In the genomic region with DNA sequence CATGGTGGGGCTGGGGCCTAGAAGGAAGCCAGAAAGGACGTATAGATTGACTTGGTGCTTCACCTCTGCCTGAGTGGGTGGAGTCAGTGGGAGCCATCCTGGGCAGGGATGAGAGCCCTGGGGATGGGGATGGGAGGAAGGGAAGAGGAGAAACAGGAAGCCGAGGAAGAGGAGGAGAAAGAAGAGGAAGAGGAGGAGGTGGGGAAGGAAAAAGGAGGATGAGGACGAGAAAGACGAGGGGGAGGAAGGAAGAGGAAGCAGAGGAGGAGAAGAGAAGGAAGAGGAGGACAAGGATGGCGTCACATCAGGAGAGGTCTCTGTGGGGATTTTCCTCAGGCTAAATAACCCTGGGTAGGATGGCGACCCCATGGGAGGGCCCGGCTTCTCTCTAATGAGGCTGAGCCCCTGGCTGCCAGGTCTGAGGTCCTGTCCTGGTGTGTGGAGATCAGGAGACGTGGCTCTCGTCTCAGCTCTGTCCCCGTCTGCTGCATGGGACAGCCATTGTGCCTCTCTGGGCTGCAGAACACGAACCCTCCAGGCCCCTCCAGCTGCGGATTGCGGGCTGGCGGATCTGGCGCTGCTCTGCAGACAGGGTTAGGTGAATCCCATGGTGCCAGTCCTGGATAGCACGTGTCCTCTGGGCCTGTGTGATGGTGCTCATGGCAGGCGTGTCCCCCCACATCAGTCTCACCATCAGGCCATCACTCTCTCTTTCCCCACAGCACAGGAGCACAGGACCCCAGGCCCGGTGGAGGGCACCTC, we compare ENCODE assay signal across 17 cellular contexts. TPM values are rescaled to one million over a fixed set of nuclear protein-coding genes. Genes with fewer than 3 reads are reported as not detected.
DNase-seq lines count a peak whose midpoint lies in the region; ATAC-seq and TF ChIP-seq lines count a peak whose summit lies in the region.
"Had no signal": no experiment of that assay in that cellular context is flagged by ENCODE, and none has a peak within 500 bp of the region (broad histone marks: within the 10 kb centered on the region; RNA-seq: fewer than 3 reads in every experiment).

No MANE protein-coding gene starts in this region.

- H3K27me3 Mint-ChIP-seq in activated CD4-positive, alpha-beta memory T cell treated with anti-CD3 and anti-CD28 coated beads for 36 hours, result no peaks in the 10 kb centered on the region
- no peaks in the 10 kb centered on the region for H3K27me3 Mint-ChIP-seq in activated CD4-positive, alpha-beta memory T cell treated with anti-CD3 and anti-CD28 coated beads, Interleukin-2, amount 10 ng/mL, durations not matched to agents 7 days and 5 days
- no peaks in the 10 kb centered on the region for H3K27me3 Mint-ChIP-seq in CD14-positive monocyte (ENCODE audit: low read depth in 3 of 3)
- no peaks in the 10 kb centered on the region for H3K27me3 Mint-ChIP-seq in central memory CD8-positive, alpha-beta T cell

- H3K4me3 ChIP-seq in trophoblast cell (ENCODE audit: low read depth, low read length), result no peak overlapping the region
- H3K4me3 ChIP-seq in A673 (ENCODE audit: low read depth, low read length, poor library complexity, severe bottlenecking), result no peak overlapping the region
- no peak overlapping the region for H3K4me3 ChIP-seq in adrenal gland

- H3K36me3 ChIP-seq in trophoblast cell (ENCODE audit: control insufficient read depth in 1 of 2, insufficient read depth in 2 of 2, low read length in 2 of 2) (peaks cover 4 to 6% of the 10 kb centered on the region in 2 experiments), A673 (ENCODE audit: insufficient read depth, low read length, poor library complexity, severe bottlenecking) (no peaks in the 10 kb centered on the region), adrenal gland (replicated peaks in 1 of 2) (no peaks in the 10 kb centered on the region)

- peaks cover 22% of the 10 kb centered on the region for H3K36me3 Mint-ChIP-seq in activated CD4-positive, alpha-beta memory T cell treated with anti-CD3 and anti-CD28 coated beads for 36 hours
- H3K36me3 Mint-ChIP-seq in activated CD4-positive, alpha-beta memory T cell treated with anti-CD3 and anti-CD28 coated beads, Interleukin-2, amount 10 ng/mL, durations not matched to agents 7 days and 5 days (ENCODE audit: low read depth), result peaks cover 3% of the 10 kb centered on the region
- peaks cover 74 to 96% of the 10 kb centered on the region in 2 donors for H3K36me3 Mint-ChIP-seq in CD14-positive monocyte
- peaks cover 6% of the 10 kb centered on the region for H3K36me3 Mint-ChIP-seq in central memory CD8-positive, alpha-beta T cell (ENCODE audit: insufficient read depth)

- no peak overlapping the region for H3K4me2 ChIP-seq in trophoblast cell (ENCODE audit: low read length)
- H3K4me2 ChIP-seq: KMS-11 had no signal

- no peak overlapping the region for H3K9ac ChIP-seq in trophoblast cell (ENCODE audit: low read length)
- H3K9ac ChIP-seq: KMS-11 had no signal

- H2BK12ac ChIP-seq in trophoblast cell (ENCODE audit: low read length), result no peak overlapping the region

- no peak overlapping the region for H4K12ac ChIP-seq in trophoblast cell (ENCODE audit: low read depth, low read length)

- H2BK120ac ChIP-seq in trophoblast cell (ENCODE audit: insufficient read depth, low read length, poor library complexity), result no peak overlapping the region

- no TSS peak for BruUV-seq in A673 (replicated peaks; lab: Mats Ljungman, UMichigan)

- no peak for ATAC-seq in central memory CD8-positive, alpha-beta T cell (replicated peaks; ENCODE audit: extremely low read depth, poor library complexity, severe bottlenecking)
- ATAC-seq: HCT116 had no signal

- no peak overlapping the region for H2AFZ ChIP-seq in trophoblast cell (ENCODE audit: insufficient read depth, low read length, poor library complexity)

- H4K8ac ChIP-seq in trophoblast cell (ENCODE audit: low read depth, low read length), result no peak overlapping the region

- H3K27me3 ChIP-seq in trophoblast cell (ENCODE audit: insufficient read depth, low read length), result no peaks in the 10 kb centered on the region
- H3K27me3 ChIP-seq in A673 (replicated peaks; ENCODE audit: insufficient read depth, low read depth, low read length, poor library complexity), result no peaks in the 10 kb centered on the region
- no peaks in the 10 kb centered on the region for H3K27me3 ChIP-seq in adrenal gland

- H3K27ac ChIP-seq in trophoblast cell (ENCODE audit: low read depth, low read length) (no peak overlapping the region), A673 (ENCODE audit: low read depth, low read length, poor library complexity, severe bottlenecking) (no peak overlapping the region), adrenal gland (no peak overlapping the region)
- H3K27ac ChIP-seq: KMS-11 had no signal

- POLR2A ChIA-PET in activated CD4-positive, alpha-beta memory T cell treated with anti-CD3 and anti-CD28 coated beads for 36 hours (lab: Charles Lee), result no interaction called here
- POLR2A ChIA-PET in activated CD4-positive, alpha-beta memory T cell treated with anti-CD3 and anti-CD28 coated beads, Interleukin-2, amount 10 ng/mL, durations not matched to agents 7 days and 5 days (lab: Charles Lee), result no interaction called here
- POLR2A ChIA-PET in A673 (lab: Charles Lee; ENCODE audit: low non-redundant PET), result no interaction called here

- H3K4ac ChIP-seq in trophoblast cell (ENCODE audit: low read depth, low read length), result no peak overlapping the region

- CTCF ChIA-PET in activated CD4-positive, alpha-beta memory T cell treated with anti-CD3 and anti-CD28 coated beads for 36 hours (lab: Charles Lee), result no interaction called here
- CTCF ChIA-PET in activated CD4-positive, alpha-beta memory T cell treated with anti-CD3 and anti-CD28 coated beads, Interleukin-2, amount 10 ng/mL, durations not matched to agents 7 days and 5 days (lab: Charles Lee), result no interaction called here
- CTCF ChIA-PET in A673 (lab: Charles Lee), result no interaction called here

- no peak for TF ChIP-seq CTCF in CD14-positive monocyte (IDR thresholded peaks at IDR 0.05)
- no peak for TF ChIP-seq CTCF in A673 (conservative IDR thresholded peaks at IDR 0.05; ENCODE audit: low read depth, low read length)
- TF ChIP-seq CTCF in adrenal gland (IDR thresholded peaks at IDR 0.05), result no peak

- no peaks in the 10 kb centered on the region for H3K9me3 Mint-ChIP-seq in activated CD4-positive, alpha-beta memory T cell treated with anti-CD3 and anti-CD28 coated beads for 36 hours
- H3K9me3 Mint-ChIP-seq in activated CD4-positive, alpha-beta memory T cell treated with anti-CD3 and anti-CD28 coated beads, Interleukin-2, amount 10 ng/mL, durations not matched to agents 7 days and 5 days, result no peaks in the 10 kb centered on the region
- H3K9me3 Mint-ChIP-seq in CD14-positive monocyte, result peaks cover 0 to 6% (median 1%) of the 10 kb centered on the region in 7 donors
- H3K9me3 Mint-ChIP-seq in central memory CD8-positive, alpha-beta T cell, result no peaks in the 10 kb centered on the region

- no peak for TF ChIP-seq POLR2A in adrenal gland (IDR thresholded peaks at IDR 0.05)

- peak overlapping the region; percentile 5 for H2AK5ac ChIP-seq in trophoblast cell (ENCODE audit: low read length)

- H3K4me3 Mint-ChIP-seq in activated CD4-positive, alpha-beta memory T cell treated with anti-CD3 and anti-CD28 coated beads for 36 hours, result no peak overlapping the region
- no peak overlapping the region for H3K4me3 Mint-ChIP-seq in activated CD4-positive, alpha-beta memory T cell treated with anti-CD3 and anti-CD28 coated beads, Interleukin-2, amount 10 ng/mL, durations not matched to agents 7 days and 5 days
- no peak overlapping the region for H3K4me3 Mint-ChIP-seq in CD14-positive monocyte
- no peak overlapping the region for H3K4me3 Mint-ChIP-seq in central memory CD8-positive, alpha-beta T cell

- intact Hi-C loops in activated CD4-positive, alpha-beta memory T cell treated with anti-CD3 and anti-CD28 coated beads for 36 hours (cut with micrococcal nuclease), result no loop called here
- intact Hi-C loops in CD14-positive monocyte (cut with micrococcal nuclease) (no loop called here), A673 (cut with micrococcal nuclease; ENCODE audit: unreplicated experiment) (no loop called here), adrenal gland (cut with DNase I) (no loop called here)

- no peaks in the 10 kb centered on the region for H3K79me2 ChIP-seq in trophoblast cell (ENCODE audit: control insufficient read depth, insufficient read depth, low read length, poor library complexity)

- no peak overlapping the region for H3K23ac ChIP-seq in trophoblast cell (ENCODE audit: low read length)

- H3K9me3 ChIP-seq in trophoblast cell (ENCODE audit: insufficient read depth, low read depth, low read length) (peaks cover 2% of the 10 kb centered on the region), A673 (ENCODE audit: low read depth, low read length, poor library complexity, severe bottlenecking) (no peaks in the 10 kb centered on the region), adrenal gland (replicated peaks in 1 of 3) (no peaks in the 10 kb centered on the region)

- H3K4me1 Mint-ChIP-seq in activated CD4-positive, alpha-beta memory T cell treated with anti-CD3 and anti-CD28 coated beads for 36 hours (ENCODE audit: low read depth), result peaks cover 2% of the 10 kb centered on the region
- H3K4me1 Mint-ChIP-seq in activated CD4-positive, alpha-beta memory T cell treated with anti-CD3 and anti-CD28 coated beads, Interleukin-2, amount 10 ng/mL, durations not matched to agents 7 days and 5 days, result no peaks in the 10 kb centered on the region
- H3K4me1 Mint-ChIP-seq in CD14-positive monocyte, result peaks cover 1% of the 10 kb centered on the region
- H3K4me1 Mint-ChIP-seq in central memory CD8-positive, alpha-beta T cell, result no peaks in the 10 kb centered on the region

- H3K79me1 ChIP-seq in trophoblast cell (ENCODE audit: low read length), result peaks cover 23% of the 10 kb centered on the region

- H3K14ac ChIP-seq in trophoblast cell (ENCODE audit: low read length), result no peak overlapping the region

- 100% methylated on average over 2 of the region's 18 CpGs for WGBS in trophoblast cell (ENCODE audit: extremely low coverage, insufficient coverage, insufficient read length)
- 84 to 96% (median 91%) methylated on average over 12 to 18 of the region's 18 CpGs for WGBS in adrenal gland, 4 donors

- H3K18ac ChIP-seq in trophoblast cell (ENCODE audit: low read length), result no peak overlapping the region

- H2BK5ac ChIP-seq in trophoblast cell (ENCODE audit: low read depth, low read length, poor library complexity), result no peak overlapping the region

- H4K91ac ChIP-seq in trophoblast cell (ENCODE audit: low read depth, low read length), result peak overlapping the region; percentile 7

- H3K27ac Mint-ChIP-seq in activated CD4-positive, alpha-beta memory T cell treated with anti-CD3 and anti-CD28 coated beads for 36 hours, result peak overlapping the region; percentile 4
- H3K27ac Mint-ChIP-seq in activated CD4-positive, alpha-beta memory T cell treated with anti-CD3 and anti-CD28 coated beads, Interleukin-2, amount 10 ng/mL, durations not matched to agents 7 days and 5 days, result no peak overlapping the region
- peak overlapping the region in 4 of 7 donors; percentile 9 to 82 (median 46) for H3K27ac Mint-ChIP-seq in CD14-positive monocyte
- H3K27ac Mint-ChIP-seq in central memory CD8-positive, alpha-beta T cell (ENCODE audit: low read depth), result peak overlapping the region; percentile 60

- no peak for DNase-seq in activated CD4-positive, alpha-beta memory T cell treated with anti-CD3 and anti-CD28 coated beads for 36 hours
- DNase-seq in activated CD4-positive, alpha-beta memory T cell treated with anti-CD3 and anti-CD28 coated beads, Interleukin-2, amount 10 ng/mL, durations not matched to agents 7 days and 5 days, result no peak
- no peak for DNase-seq in CD14-positive monocyte (ENCODE audit: low spot score)
- no peak for DNase-seq in central memory CD8-positive, alpha-beta T cell (ENCODE audit: low spot score in 2 of 2)
- no peak for DNase-seq in trophoblast cell
- DNase-seq in A673 (ENCODE audit: low spot score), result no peak
- DNase-seq in adrenal gland, result no peak
- no peak for DNase-seq in LoVo (ENCODE audit: low spot score)
- DNase-seq: COR-L47, GF-D8, MM.1S, NCI-H1092 treated with DMSO at 0.1 percent for 48 hours, NCI-H2081 treated with DMSO at 0.1 percent for 48 hours, NCI-H510A, NCI-H82 had no signal

- H3K4me1 ChIP-seq in trophoblast cell (ENCODE audit: control insufficient read depth in 1 of 2, insufficient read depth in 2 of 2, low read length in 2 of 2) (peaks cover 30 to 35% of the 10 kb centered on the region in 2 experiments), A673 (ENCODE audit: insufficient read depth, low read length, poor library complexity, severe bottlenecking) (no peaks in the 10 kb centered on the region), adrenal gland (replicated peaks in 1 of 2) (peaks cover 36 to 40% of the 10 kb centered on the region in 2 donors)

RNA-seq across cellular contexts. Expression of gene MTSS2, which starts 35.5 kb away (rescaled TPM):
- total RNA-seq in activated CD4-positive, alpha-beta memory T cell treated with anti-CD3 and anti-CD28 coated beads for 36 hours, result 1 to 10 TPM in 1 of 2 experiments, under 1 TPM in 1; 0.29 to 1.1 TPM
- 1 to 10 TPM; 3.3 TPM for total RNA-seq in activated CD4-positive, alpha-beta memory T cell treated with anti-CD3 and anti-CD28 coated beads, Interleukin-2, amount 10 ng/mL, durations not matched to agents 7 days and 5 days
- polyA plus RNA-seq in CD14-positive monocyte (not detected), adrenal gland (100 to 1,000 TPM in 1 of 3 donors, 10 to 100 TPM in 2; 32.4 to 145 (median 39.2) TPM)
- 164 and 171 TPM in 2 replicates for polyA plus RNA-seq in trophoblast cell (2013)
- total RNA-seq in A673 (2021) (47.6 and 54.8 TPM in 2 replicates), adrenal gland (100 to 1,000 TPM in 1 of 8 donors, 10 to 100 TPM in 7; 60.1 to 127 (median 76.2) TPM)

Comparison
In these comparisons a context has a peak if more than half of its experiments do, and no peak if none do; other contexts are left out.
1. RNA of gene MTSS2, which starts 35.5 kb away (total RNA-seq): 60.1 to 127 TPM in adrenal gland and 47.6 to 54.8 TPM in A673; 3.3 TPM in activated CD4-positive, alpha-beta memory T cell treated with anti-CD3 and anti-CD28 coated beads, Interleukin-2, amount 10 ng/mL, durations not matched to agents 7 days and 5 days and 0.29 to 1.1 TPM in activated CD4-positive, alpha-beta memory T cell treated with anti-CD3 and anti-CD28 coated beads for 36 hours; every median in the first group is over 10 times any median in the second.